15 cellular contexts compared by ENCODE assay signal in genomic region chr6:41373367-41373918, GRCh38. TPM values are rescaled to one million over a fixed set of nuclear protein-coding genes. Genes with fewer than 3 reads are reported as not detected.
A peak's percentile ranks its signal among the peaks of the same experiment; 100 is the strongest.
DNase-seq lines count a peak whose midpoint lies in the region; ATAC-seq, FAIRE-seq and TF ChIP-seq lines count a peak whose summit lies in the region.
"Had no signal": no experiment of that assay in that cellular context is flagged by ENCODE, and none has a peak within 500 bp of the region (broad histone marks: within the 10 kb centered on the region; RNA-seq: fewer than 3 reads in every experiment).

No MANE protein-coding gene starts in this region.

- peak overlapping the region; percentile 64 for H3K4me3 Mint-ChIP-seq in Calu3 (ENCODE audit: low read depth, unreplicated experiment)
- peak overlapping the region; percentile 32 for H3K4me3 Mint-ChIP-seq in activated naive CD8-positive, alpha-beta T cell treated with anti-CD3 and anti-CD28 coated beads, Interleukin-2, amount 10 ng/mL, durations not matched to agents 7 days and 5 days

- peaks cover 30% of the 10 kb centered on the region for H3K4me1 Mint-ChIP-seq in Calu3 (ENCODE audit: low read depth, unreplicated experiment)
- peaks cover 26% of the 10 kb centered on the region for H3K4me1 Mint-ChIP-seq in activated naive CD8-positive, alpha-beta T cell treated with anti-CD3 and anti-CD28 coated beads, Interleukin-2, amount 10 ng/mL, durations not matched to agents 7 days and 5 days

- H3K36me3 ChIP-seq in mesodermal cell (ENCODE audit: control insufficient read depth, insufficient read depth, low read length) (no peaks in the 10 kb centered on the region), GM23248 (ENCODE audit: low read depth) (no peaks in the 10 kb centered on the region)

- intact Hi-C loops in Calu3 (cut with micrococcal nuclease; ENCODE audit: unreplicated experiment) = no loop called here

- no peaks in the 10 kb centered on the region for H3K9me3 ChIP-seq in A549
- H3K9me3 ChIP-seq in mesodermal cell (ENCODE audit: control insufficient read depth, low read length) = no peaks in the 10 kb centered on the region
- H3K9me3 ChIP-seq in GM23248 (ENCODE audit: low read depth) = no peaks in the 10 kb centered on the region

- H3K9ac ChIP-seq in GM23248 = no peak overlapping the region

- FAIRE-seq in A549 (lab: Jason Lieb, UNC) = no peak
- FAIRE-seq: endometrium, GM12891 had no signal

- POLR2A ChIA-PET in A549 (lab: Yijun Ruan, JAX) = no interaction called here
- POLR2A ChIA-PET in activated naive CD8-positive, alpha-beta T cell treated with anti-CD3 and anti-CD28 coated beads, Interleukin-2, amount 10 ng/mL, durations not matched to agents 7 days and 5 days (lab: Charles Lee) = no interaction called here

- H3K4me2 ChIP-seq in A549 = peak overlapping the region; percentile 95
- H3K4me2 ChIP-seq in GM23248 (ENCODE audit: unreplicated experiment) = no peak overlapping the region

- H2AFZ ChIP-seq in GM23248 = no peak overlapping the region

- H3K9me2 ChIP-seq in GM23248 (ENCODE audit: insufficient read depth) = no peaks in the 10 kb centered on the region

- TF ChIP-seq CTCF in A549 (IDR thresholded peaks at IDR 0.05) (no peak), Calu3 (IDR thresholded peaks at IDR 0.05; ENCODE audit: unreplicated experiment) (no peak)

- peaks cover 71% of the 10 kb centered on the region for H3K27me3 ChIP-seq in GM23248 (replicated peaks; ENCODE audit: insufficient read depth)

- H3K36me3 Mint-ChIP-seq in Calu3 (ENCODE audit: insufficient read depth, unreplicated experiment) = peaks cover 20% of the 10 kb centered on the region
- H3K36me3 Mint-ChIP-seq in activated naive CD8-positive, alpha-beta T cell treated with anti-CD3 and anti-CD28 coated beads, Interleukin-2, amount 10 ng/mL, durations not matched to agents 7 days and 5 days = no peaks in the 10 kb centered on the region

- no peak for TF ChIP-seq POLR2A in A549 (IDR thresholded peaks at IDR 0.05; ENCODE audit: low read length)

- no peak for TF ChIP-seq RAD21 in A549 (conservative IDR thresholded peaks at IDR 0.05 in 1 of 2, IDR thresholded peaks at IDR 0.05 in 1 of 2)

- WGBS in A549 (ENCODE audit: missing lambda C conversion rate) = 77% methylated on average over 12 of the region's 44 CpGs
- WGBS in mesodermal cell (ENCODE audit: insufficient coverage in 2 of 2), 2 experiments = 0 to 1% methylated on average over 24 to 39 of the region's 44 CpGs
- 11 to 15% methylated on average over 39 to 42 of the region's 44 CpGs for WGBS in GM23248 (ENCODE audit: low coverage in 1 of 2, low lambda C conversion rate in 2 of 2, missing lambda C conversion rate in 2 of 2), 2 experiments

- TF ChIP-seq EP300 in A549 (IDR thresholded peaks at IDR 0.05) = no peak

- H3K4me1 ChIP-seq in A549 (peaks cover 5% of the 10 kb centered on the region; the same call in 2 of the 3 replicates), mesodermal cell (ENCODE audit: control insufficient read depth, insufficient read depth, low read length, poor library complexity, severe bottlenecking) (peaks cover 45% of the 10 kb centered on the region), GM23248 (ENCODE audit: insufficient read depth) (no peaks in the 10 kb centered on the region)

- H3K79me2 ChIP-seq in GM23248 (ENCODE audit: insufficient read depth) = no peaks in the 10 kb centered on the region

- peaks cover 86% of the 10 kb centered on the region for H3K27me3 Mint-ChIP-seq in Calu3 (ENCODE audit: unreplicated experiment)
- H3K27me3 Mint-ChIP-seq in activated naive CD8-positive, alpha-beta T cell treated with anti-CD3 and anti-CD28 coated beads, Interleukin-2, amount 10 ng/mL, durations not matched to agents 7 days and 5 days = peaks cover 84% of the 10 kb centered on the region

- no peaks in the 10 kb centered on the region for H3K9me3 Mint-ChIP-seq in Calu3 (ENCODE audit: low read depth, unreplicated experiment)
- no peaks in the 10 kb centered on the region for H3K9me3 Mint-ChIP-seq in activated naive CD8-positive, alpha-beta T cell treated with anti-CD3 and anti-CD28 coated beads, Interleukin-2, amount 10 ng/mL, durations not matched to agents 7 days and 5 days

- CTCF ChIA-PET in A549 (lab: Yijun Ruan, JAX) = interaction anchor here (1.8 to 11.8 kb wide), 6 partner anchors 20 to 315 kb away, joined by 4 to 214 read pairs (median 7); no protein-coding TSS in a partner anchor
- CTCF ChIA-PET in Calu3 (lab: Charles Lee) = no interaction called here

- H4K20me1 ChIP-seq in GM23248 (ENCODE audit: insufficient read depth) = no peaks in the 10 kb centered on the region

- DNase-seq in A549 (ENCODE audit: low read depth in 1 of 2, low spot score in 1 of 2) = no peak
- DNase-seq in Calu3 = no peak
- DNase-seq in activated naive CD8-positive, alpha-beta T cell treated with anti-CD3 and anti-CD28 coated beads, Interleukin-2, amount 10 ng/mL, durations not matched to agents 7 days and 5 days = peak; percentile 44
- DNase-seq in NCI-H1092 treated with DMSO at 0.1 percent for 48 hours (lab: John Stamatoyannopoulos, UW) = no peak
- no peak for DNase-seq in GM23248
- DNase-seq in central memory CD4-positive, alpha-beta T cell = no peak
- DNase-seq: activated CD4-positive, CD25-positive, alpha-beta regulatory T cell; COR-L47; NCI-H2029 treated with DMSO at 0.1 percent for 48 hours; RPMI8226 had no signal

- H3K27ac ChIP-seq in A549 (peak overlapping the region in 1 of 2 experiments; percentile 65; a peak in 3 of 6 replicates), mesodermal cell (ENCODE audit: low read depth, low read length, severe bottlenecking) (no peak overlapping the region), GM23248 (no peak overlapping the region)

- ATAC-seq in A549 (no peak), GM19023 (IDR thresholded peaks at IDR 0.05; ENCODE audit: unreplicated experiment) (no peak)
- no peak for ATAC-seq in activated naive CD8-positive, alpha-beta T cell treated with anti-CD3 and anti-CD28 coated beads, Interleukin-2, amount 10 ng/mL, durations not matched to agents 7 days and 5 days (ENCODE audit: low read depth)

- no peaks in the 10 kb centered on the region for H3F3A ChIP-seq in GM23248 (ENCODE audit: insufficient read depth)

- peak overlapping the region; percentile 43 for H3K4me3 ChIP-seq in A549
- peak overlapping the region; percentile 5 for H3K4me3 ChIP-seq in mesodermal cell (ENCODE audit: extremely low read depth, insufficient read depth, low read length, poor library complexity, severe bottlenecking)
- H3K4me3 ChIP-seq in GM23248 = no peak overlapping the region

- no peak overlapping the region for H3K27ac Mint-ChIP-seq in Calu3 (ENCODE audit: unreplicated experiment)
- H3K27ac Mint-ChIP-seq in activated naive CD8-positive, alpha-beta T cell treated with anti-CD3 and anti-CD28 coated beads, Interleukin-2, amount 10 ng/mL, durations not matched to agents 7 days and 5 days = no peak overlapping the region

- no TSS peak for BruUV-seq in Calu3 (replicated peaks; lab: Mats Ljungman, UMichigan)

- in situ Hi-C loops in GM23248 (cut with MboI) = loop anchor here (25.0 kb wide), 1 partner anchor 664 kb away; no protein-coding TSS in a partner anchor

TF ChIP-seq in A549, 52 proteins besides CTCF, POLR2A, EP300 and RAD21:
- TF ChIP-seq ESRRA (IDR thresholded peaks at IDR 0.05; ENCODE audit: borderline replicate concordance, low read length) = no peak
- TF ChIP-seq ZSCAN20 (CRISPR knock-in tag; IDR thresholded peaks at IDR 0.05) = no peak
- no peak for TF ChIP-seq KDM5A (IDR thresholded peaks at IDR 0.05)
- no peak for TF ChIP-seq SREBF2 (IDR thresholded peaks at IDR 0.05)
- no peak for TF ChIP-seq NR3C1 (IDR thresholded peaks at IDR 0.05)

RNA-seq across cellular contexts. Expression of gene NCR2, which starts 38.0 kb away (rescaled TPM):
- polyA plus RNA-seq in A549 (2011; rRNA removed) (not detected in 2 replicates), A549 (2017; fragmentation: RNase III; extraction: RNeasy Plus Mini Kit Qiagen cat#74134 plus additional on column Dnase treatment) (not detected in 3 replicates), GM23248 (2016; fragmentation: Nextera tagmentation; extraction: Ambion mirVana) (not detected in 2 replicates)
- polyA plus RNA-seq in A549 (2012; cell fraction: cytosol; rRNA removed) = not detected in 2 replicates
- not detected in 2 replicates for polyA plus RNA-seq in A549 (2012; cell fraction: nucleus; rRNA removed)
- polyA minus RNA-seq in A549 (2011; rRNA and poly(A)+ RNA removed) = not detected in 2 replicates
- not detected in 2 replicates for total RNA-seq in Calu3 (2022)
- total RNA-seq in activated naive CD8-positive, alpha-beta T cell treated with anti-CD3 and anti-CD28 coated beads, Interleukin-2, amount 10 ng/mL, durations not matched to agents 7 days and 5 days = under 1 TPM; 0.82 to 1.00 TPM
- polyA plus RNA-seq in mesodermal cell (2013, experiment 1 of 2) = not detected
- polyA plus RNA-seq in mesodermal cell (2013, experiment 2 of 2) = not detected
- not detected in 2 replicates for total RNA-seq in GM23248 (2014; rRNA removed; shearing (Covaris generic))
- total RNA-seq: myocyte had no signal
